25 cellular contexts compared by ENCODE assay signal in genomic region chr6:132863895-132864294, GRCh38. TPM values are rescaled to one million over a fixed set of nuclear protein-coding genes. Genes with fewer than 3 reads are reported as not detected.
A peak's percentile ranks its signal among the peaks of the same experiment; 100 is the strongest.
DNase-seq lines count a peak whose midpoint lies in the region; ATAC-seq, FAIRE-seq and TF ChIP-seq lines count a peak whose summit lies in the region.
"Had no signal": no experiment of that assay in that cellular context is flagged by ENCODE, and none has a peak within 500 bp of the region (broad histone marks: within the 10 kb centered on the region; RNA-seq: fewer than 3 reads in every experiment).

No MANE protein-coding gene starts in this region.

- H4K5ac ChIP-seq in mesendoderm (ENCODE audit: low read length): no peak overlapping the region

- no peaks in the 10 kb centered on the region for H4K20me1 ChIP-seq in K562 (replicated peaks; ENCODE audit: control insufficient read depth, insufficient read depth, low read length)
- H4K20me1 ChIP-seq: BLaER1 treated with 17β-estradiol and CSF1 and Interleukin-3, amounts not matched to agents 10 nM and 100 nM had no signal

- H3K18ac ChIP-seq in mesendoderm (ENCODE audit: low read length): no peak overlapping the region

- H3K27me3 ChIP-seq in K562 (ENCODE audit: control insufficient read depth in 2 of 2, insufficient read depth in 2 of 2, low read length in 2 of 2) (0 out of 5 replicates have a peak, but pooled peaks cover 0 to 6% of the 10 kb centered on the region in 2 experiments), mesendoderm (ENCODE audit: insufficient read depth, low read length, poor library complexity) (no peaks in the 10 kb centered on the region), testis (no peaks in the 10 kb centered on the region)
- H3K27me3 ChIP-seq: BE2C; BLaER1 treated with 17β-estradiol and CSF1 and Interleukin-3, amounts not matched to agents 10 nM and 100 nM had no signal

- in situ Hi-C loops in K562 (cut with MboI): no loop called here

- DNase-seq in GM12891 (ENCODE audit: insufficient read length, low spot score) (no peak), OCI-M1 (lab: John Stamatoyannopoulos, UW) (peak; percentile 23), K562 (ENCODE audit: extremely low read depth in 1 of 4, low spot score in 3 of 4) (no peak), mesendoderm (no peak), testis (no peak)
- DNase-seq: 8988T; ACHN; AML-193; BE2C; CD4-positive, alpha-beta T cell; CD8-positive, alpha-beta memory T cell; DMS 273 treated with DMSO at 0.1 percent for 48 hours; DMS79; EL; GDM1; GM23248; HFFc6 had no signal

- 5% methylated on average over 3 of the region's 3 CpGs for WGBS in K562 (ENCODE audit: insufficient coverage, low coverage, missing lambda C conversion rate)
- WGBS in mesendoderm (ENCODE audit: extremely low coverage, insufficient coverage, low lambda C conversion rate): no CpG with 5 or more reads among the region's 3 CpGs
- 68 to 80% methylated on average over 3 of the region's 3 CpGs for WGBS in testis, 2 donors

- TF ChIP-seq EP300 in K562 (IDR thresholded peaks at IDR 0.05; ENCODE audit: low read length): no peak

- H2AFZ ChIP-seq in K562 (ENCODE audit: low read depth, low read length): no peak overlapping the region
- H2AFZ ChIP-seq: GM23248 had no signal

- POLR2A ChIA-PET in K562 (lab: Yijun Ruan, JAX): no interaction called here

- no peak overlapping the region for H3K9ac ChIP-seq in K562 (ENCODE audit: insufficient read depth in 1 of 2, low read depth in 2 of 2, low read length in 2 of 2)
- no peak overlapping the region for H3K9ac ChIP-seq in mesendoderm (ENCODE audit: low read length)
- H3K9ac ChIP-seq: BLaER1 treated with 17β-estradiol and CSF1 and Interleukin-3, amounts not matched to agents 10 nM and 100 nM; GM23248 had no signal

- no peak overlapping the region for H2AK5ac ChIP-seq in mesendoderm (ENCODE audit: low read length)

- H3K79me1 ChIP-seq in mesendoderm (ENCODE audit: low read length): no peaks in the 10 kb centered on the region

- no peak overlapping the region for H4K8ac ChIP-seq in mesendoderm (ENCODE audit: low read depth, low read length)

- TF ChIP-seq POLR2A in GM12891 (IDR thresholded peaks at IDR 0.05; ENCODE audit: low read depth, low read length) (no peak), K562 (conservative IDR thresholded peaks at IDR 0.05) (no peak), testis (IDR thresholded peaks at IDR 0.05) (no peak)

- TF ChIP-seq RAD21 in K562 (CRISPR knock-in tag; conservative IDR thresholded peaks at IDR 0.05 in 1 of 2, IDR thresholded peaks at IDR 0.05 in 1 of 2): no peak

- H3K23ac ChIP-seq in mesendoderm (ENCODE audit: low read length): no peak overlapping the region

- H3K36me3 ChIP-seq in K562 (ENCODE audit: control insufficient read depth, insufficient read depth, low read length): no peaks in the 10 kb centered on the region
- H3K36me3 ChIP-seq in mesendoderm (ENCODE audit: control insufficient read depth, insufficient read depth, low read length): no peaks in the 10 kb centered on the region
- H3K36me3 ChIP-seq in testis (ENCODE audit: low read depth, missing control alignments): no peaks in the 10 kb centered on the region
- H3K36me3 ChIP-seq: BE2C; BLaER1 treated with 17β-estradiol and CSF1 and Interleukin-3, amounts not matched to agents 10 nM and 100 nM; HAP-1 had no signal

- no peaks in the 10 kb centered on the region for H3K4me1 ChIP-seq in K562 (replicated peaks in 1 of 2; ENCODE audit: control insufficient read depth in 2 of 2, insufficient read depth in 2 of 2, low read length in 2 of 2)
- no peaks in the 10 kb centered on the region for H3K4me1 ChIP-seq in mesendoderm (ENCODE audit: control insufficient read depth, low read depth, low read length)
- no peaks in the 10 kb centered on the region for H3K4me1 ChIP-seq in testis
- H3K4me1 ChIP-seq: A549; BLaER1 treated with 17β-estradiol and CSF1 and Interleukin-3, amounts not matched to agents 10 nM and 100 nM had no signal

- no peak overlapping the region for H2BK5ac ChIP-seq in mesendoderm (ENCODE audit: low read length)

- no peak overlapping the region for H3K27ac ChIP-seq in K562 (ENCODE audit: extremely low read depth, low read depth, low read length)
- no peak overlapping the region for H3K27ac ChIP-seq in mesendoderm (ENCODE audit: low read depth, low read length)
- H3K27ac ChIP-seq in testis: no peak overlapping the region
- H3K27ac ChIP-seq: A549; BLaER1 treated with 17β-estradiol and CSF1 and Interleukin-3, amounts not matched to agents 10 nM and 100 nM; GM23248 had no signal

- H2BK120ac ChIP-seq in mesendoderm (ENCODE audit: low read depth, low read length): no peak overlapping the region

- peak overlapping the region; percentile 74 for H2BK15ac ChIP-seq in mesendoderm (replicated peaks; ENCODE audit: low read depth)

- H3K4ac ChIP-seq in mesendoderm (ENCODE audit: low read depth, low read length): no peak overlapping the region

- no peak for ATAC-seq in K562
- no peak for ATAC-seq in GM19455 (IDR thresholded peaks at IDR 0.05; ENCODE audit: unreplicated experiment)
- ATAC-seq in HG02759 (IDR thresholded peaks at IDR 0.05; ENCODE audit: unreplicated experiment): no peak
- ATAC-seq in HG03159 (IDR thresholded peaks at IDR 0.05; ENCODE audit: unreplicated experiment): no peak
- ATAC-seq: A549 had no signal

- TF ChIP-seq CTCF in K562 (IDR thresholded peaks at IDR 0.05 in 2 of 3, conservative IDR thresholded peaks at IDR 0.05 in 1 of 3; ENCODE audit: insufficient read depth in 2 of 3, low read depth in 1 of 3, low read length in 3 of 3): no peak
- TF ChIP-seq CTCF in testis (IDR thresholded peaks at IDR 0.05): no peak

- H3K79me2 ChIP-seq in K562 (ENCODE audit: control insufficient read depth, insufficient read depth, low read length) (no peaks in the 10 kb centered on the region), mesendoderm (ENCODE audit: control insufficient read depth, insufficient read depth, low read length) (no peaks in the 10 kb centered on the region)

- no peaks in the 10 kb centered on the region for H3K9me3 ChIP-seq in K562 (replicated peaks; ENCODE audit: control insufficient read depth, insufficient read depth, low read depth, low read length)
- H3K9me3 ChIP-seq in testis: no peaks in the 10 kb centered on the region
- H3K9me3 ChIP-seq: A549; BE2C; BLaER1 treated with 17β-estradiol and CSF1 and Interleukin-3, amounts not matched to agents 10 nM and 100 nM; HAP-1 had no signal

- intact Hi-C loops in K562 (cut with micrococcal nuclease) (no loop called here), testis (cut with DNase I; ENCODE audit: low total_unique reads) (no loop called here)

- no peaks in the 10 kb centered on the region for H3K9me1 ChIP-seq in K562 (ENCODE audit: control insufficient read depth, insufficient read depth, low read length)

- no peak overlapping the region for H3K56ac ChIP-seq in mesendoderm (ENCODE audit: low read length)

- CTCF ChIA-PET in K562 (lab: Yijun Ruan, JAX; ENCODE audit: low intra/inter-chr PET ratio): no interaction called here

- H3K4me3 ChIP-seq in K562 (no peak overlapping the region), mesendoderm (ENCODE audit: low read length) (no peak overlapping the region), testis (no peak overlapping the region)
- H3K4me3 ChIP-seq: A549; BLaER1 treated with 17β-estradiol and CSF1 and Interleukin-3, amounts not matched to agents 10 nM and 100 nM; GM23248; HAP-1 had no signal

- no peak overlapping the region for H3K4me2 ChIP-seq in K562 (ENCODE audit: insufficient read depth, low read length)
- H3K4me2 ChIP-seq in mesendoderm (ENCODE audit: low read length): no peak overlapping the region
- H3K4me2 ChIP-seq: A549; BLaER1 treated with 17β-estradiol and CSF1 and Interleukin-3, amounts not matched to agents 10 nM and 100 nM had no signal

- FAIRE-seq in GM12891 (lab: Jason Lieb, UNC): no peak
- FAIRE-seq in K562 (lab: Jason Lieb, UNC): peak; percentile 15
- FAIRE-seq: A549, D721Med, GM12892 had no signal

- no TSS peak for BruUV-seq in K562 (replicated peaks; lab: Mats Ljungman, UMichigan)

TF ChIP-seq in GM12891, 5 proteins besides CTCF, POLR2A, EP300 and RAD21:
- TF ChIP-seq POU2F2 (IDR thresholded peaks at IDR 0.05; ENCODE audit: low read depth, low read length) (no peak), TAF1 (IDR thresholded peaks at IDR 0.05; ENCODE audit: low read depth, low read length) (no peak), SPI1 (IDR thresholded peaks at IDR 0.05; ENCODE audit: low read depth, low read length) (peak; percentile 67)
TF ChIP-seq in GM12891: peak in this region for 1.

RNA-seq across cellular contexts. Expression of gene RPS12, which starts 49.5 kb away (rescaled TPM):
- 5,998 TPM for polyA plus RNA-seq in GM12891 (2012; ENCODE audit: low read depth, missing spikeins)
- total RNA-seq in K562 (2011; cell fraction: chromatin; rRNA removed; ENCODE audit: low replicate concordance): 363 and 458 TPM in 2 replicates
- total RNA-seq in K562 (2011; cell fraction: nucleolus; rRNA removed): 943 and 1,017 TPM in 2 replicates
- 1,246 and 2,729 TPM in 2 replicates for total RNA-seq in K562 (2011; cell fraction: nucleoplasm; rRNA removed)
- total RNA-seq in K562 (2014; rRNA removed) (2,497 and 2,891 TPM in 2 replicates), K562 (2014; rRNA removed; fragmentation: Illumina TruSeq; extraction: Trizol) (3,394 and 3,487 TPM in 2 replicates), K562 (2015; rRNA removed; fragmentation: Illumina TruSeq; extraction: Trizol) (2,347 and 2,541 TPM in 2 replicates), K562 (2021) (1,973 and 2,048 TPM in 2 replicates), testis (1,000 to 10,000 TPM in 1 of 2 donors, 100 to 1,000 TPM in 1; 451 to 1,185 TPM)
- polyA plus RNA-seq in K562 (2011; rRNA removed) (5,249 and 6,224 TPM in 2 replicates), K562 (2014; fragmentation: Illumina TruSeq; extraction: Trizol) (1,443 and 1,772 TPM in 2 replicates), K562 (2014; fragmentation: Nextera tagmentation; extraction: Ambion mirVana) (1,000 to 10,000 TPM; 2,016 to 3,006 TPM), K562 (2014; rRNA removed) (2,945 and 3,407 TPM in 2 replicates), testis (ENCODE audit: insufficient read depth, low read depth, low replicate concordance) (1,417 TPM)
- 7,336 and 9,426 TPM in 2 replicates for polyA plus RNA-seq in K562 (2011; cell fraction: cytosol; rRNA removed)
- 1,942 and 2,998 TPM in 2 replicates for polyA plus RNA-seq in K562 (2011; cell fraction: nucleus; rRNA removed)
- 4,153 and 5,760 TPM in 2 replicates for polyA plus RNA-seq in K562 (2012)
- polyA minus RNA-seq in K562 (2011; rRNA and poly(A)+ RNA removed): 3,452 and 4,777 TPM in 2 replicates
- 1,188 and 1,495 TPM in 2 replicates for polyA minus RNA-seq in K562 (2011; cell fraction: cytosol; rRNA and poly(A)+ RNA removed)
- 441 and 725 TPM in 2 replicates for polyA minus RNA-seq in K562 (2011; cell fraction: nucleus; rRNA and poly(A)+ RNA removed)
- 3,709 TPM for polyA plus RNA-seq in mesendoderm (2013, experiment 1 of 2)
- 3,667 TPM for polyA plus RNA-seq in mesendoderm (2013, experiment 2 of 2)
